15 cellular contexts compared by ENCODE assay signal in the genomic region with DNA sequence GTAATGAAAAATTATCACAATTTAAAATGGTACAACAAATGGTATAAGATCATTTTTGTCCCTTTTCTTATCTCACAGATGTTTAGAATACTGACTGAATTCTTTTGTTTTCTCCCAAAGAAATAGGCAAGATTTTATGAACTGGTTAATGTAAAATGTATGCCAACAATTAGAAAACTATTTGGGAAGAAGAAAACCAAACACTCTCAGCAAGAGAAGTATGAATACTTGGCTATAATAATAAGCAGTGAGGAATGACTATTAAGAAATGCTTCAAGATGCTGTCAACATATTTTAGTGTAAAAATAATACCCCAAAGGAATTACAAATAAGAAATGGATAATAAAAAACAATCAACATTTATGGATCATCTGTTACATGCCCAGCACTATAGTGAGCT. TPM values are rescaled to one million over a fixed set of nuclear protein-coding genes. Genes with fewer than 3 reads are reported as not detected.
"Had no signal": no experiment of that assay in that cellular context is flagged by ENCODE, and none has a peak within 500 bp of the region (broad histone marks: within the 10 kb centered on the region; RNA-seq: fewer than 3 reads in every experiment).

No MANE protein-coding gene starts in this region.

- H3K4me1 ChIP-seq: tibial nerve had no signal

- H3K27me3 ChIP-seq: heart right ventricle, neutrophil, tibial nerve had no signal

- H3K9me3 Mint-ChIP-seq: activated CD4-positive, alpha-beta memory T cell treated with anti-CD3 and anti-CD28 coated beads, Interleukin-2, amount 10 ng/mL, durations not matched to agents 7 days and 5 days; natural killer cell treated with Interleukin-12 subunit alpha and Interleukin-12 subunit beta and Interleukin-15 and Interleukin-18, amount 100 ng/mL, for 72 hours; T-cell had no signal

- DNase-seq: activated CD4-positive, alpha-beta memory T cell treated with anti-CD3 and anti-CD28 coated beads, Interleukin-2, amount 10 ng/mL, durations not matched to agents 7 days and 5 days; activated CD4-positive, alpha-beta T cell treated with anti-CD3 and anti-CD28 coated beads for 4 hours; activated CD8-positive, alpha-beta memory T cell treated with anti-CD3 and anti-CD28 coated beads, Interleukin-2, amount 10 ng/mL, durations not matched to agents 7 days and 5 days; amniotic stem cell; heart right ventricle; kidney glomerular epithelial cell; mesendoderm; posterior cingulate gyrus; stimulated activated naive CD8-positive, alpha-beta T cell treated with anti-CD3 and anti-CD28 coated beads, Interleukin-15, Interleukin-2, amounts not matched to agents 100 U/mL and 50 U/mL, for 24 hours; T-cell had no signal

- H3K27ac ChIP-seq: heart right ventricle, neutrophil, tibial nerve had no signal

- ATAC-seq: activated CD8-positive, alpha-beta memory T cell treated with anti-CD3 and anti-CD28 coated beads, Interleukin-2, amount 10 ng/mL, durations not matched to agents 7 days and 5 days; natural killer cell treated with Interleukin-12 subunit alpha and Interleukin-12 subunit beta and Interleukin-15 and Interleukin-18, amount 100 ng/mL, for 72 hours; stimulated activated naive CD8-positive, alpha-beta T cell treated with anti-CD3 and anti-CD28 coated beads, Interleukin-15, Interleukin-2, amounts not matched to agents 100 U/mL and 50 U/mL, for 24 hours; T-cell; WTC11 had no signal

- H3K27ac Mint-ChIP-seq: activated CD4-positive, alpha-beta memory T cell treated with anti-CD3 and anti-CD28 coated beads, Interleukin-2, amount 10 ng/mL, durations not matched to agents 7 days and 5 days; activated CD8-positive, alpha-beta memory T cell treated with anti-CD3 and anti-CD28 coated beads, Interleukin-2, amount 10 ng/mL, durations not matched to agents 7 days and 5 days; activated naive CD8-positive, alpha-beta T cell; natural killer cell treated with Interleukin-12 subunit alpha and Interleukin-12 subunit beta and Interleukin-15 and Interleukin-18, amount 100 ng/mL, for 72 hours; T-cell; WTC11 had no signal

- H3K4me1 Mint-ChIP-seq: activated CD4-positive, alpha-beta memory T cell treated with anti-CD3 and anti-CD28 coated beads, Interleukin-2, amount 10 ng/mL, durations not matched to agents 7 days and 5 days; activated CD8-positive, alpha-beta memory T cell treated with anti-CD3 and anti-CD28 coated beads, Interleukin-2, amount 10 ng/mL, durations not matched to agents 7 days and 5 days; T-cell; WTC11 had no signal

- H3K9me3 ChIP-seq: heart right ventricle, neutrophil, tibial nerve had no signal

- H3K36me3 ChIP-seq: neutrophil had no signal

- H3K4me3 ChIP-seq: heart right ventricle, tibial nerve had no signal

- H3K27me3 Mint-ChIP-seq: activated CD4-positive, alpha-beta memory T cell treated with anti-CD3 and anti-CD28 coated beads, Interleukin-2, amount 10 ng/mL, durations not matched to agents 7 days and 5 days; activated CD8-positive, alpha-beta memory T cell treated with anti-CD3 and anti-CD28 coated beads, Interleukin-2, amount 10 ng/mL, durations not matched to agents 7 days and 5 days; activated naive CD8-positive, alpha-beta T cell; natural killer cell treated with Interleukin-12 subunit alpha and Interleukin-12 subunit beta and Interleukin-15 and Interleukin-18, amount 100 ng/mL, for 72 hours; T-cell had no signal

- H3K4me3 Mint-ChIP-seq: activated CD4-positive, alpha-beta memory T cell treated with anti-CD3 and anti-CD28 coated beads, Interleukin-2, amount 10 ng/mL, durations not matched to agents 7 days and 5 days; activated CD8-positive, alpha-beta memory T cell treated with anti-CD3 and anti-CD28 coated beads, Interleukin-2, amount 10 ng/mL, durations not matched to agents 7 days and 5 days; activated naive CD8-positive, alpha-beta T cell; natural killer cell treated with Interleukin-12 subunit alpha and Interleukin-12 subunit beta and Interleukin-15 and Interleukin-18, amount 100 ng/mL, for 72 hours; T-cell; WTC11 had no signal

RNA-seq across cellular contexts. Expression of gene GXYLT2, which starts 58.1 kb away (rescaled TPM):
- total RNA-seq: activated CD4-positive, alpha-beta memory T cell treated with anti-CD3 and anti-CD28 coated beads, Interleukin-2, amount 10 ng/mL, durations not matched to agents 7 days and 5 days; activated CD8-positive, alpha-beta memory T cell treated with anti-CD3 and anti-CD28 coated beads, Interleukin-2, amount 10 ng/mL, durations not matched to agents 7 days and 5 days; natural killer cell treated with Interleukin-12 subunit alpha and Interleukin-12 subunit beta and Interleukin-15 and Interleukin-18, amount 100 ng/mL, for 72 hours had no signal
